9 cellular contexts compared by ENCODE assay signal in genomic region chrX:38891641-38892413, GRCh38.
DNase-seq lines count a peak whose midpoint lies in the region; ATAC-seq and TF ChIP-seq lines count a peak whose summit lies in the region.
"Had no signal": no experiment of that assay in that cellular context is flagged by ENCODE, and none has a peak within 500 bp of the region (broad histone marks: within the 10 kb centered on the region; RNA-seq: fewer than 3 reads in every experiment).

No MANE protein-coding gene starts in this region.

- peaks cover 23% of the 10 kb centered on the region for H3K4me1 ChIP-seq in BLaER1
- H3K4me1 ChIP-seq in vagina = no peaks in the 10 kb centered on the region

- no peak for DNase-seq in activated T-helper 1 cell treated with anti-CD3 and anti-CD28 coated beads, Interleukin-12 subunit alpha, Interleukin-12 subunit beta, Interleukin-2, Interleukin-4 antibody, amounts not matched to agents 30 ng/mL and 10 ng/mL and 1 ng/mL, durations not matched to agents 14 hours and 24 hours and 36 hours (ENCODE audit: low spot score)
- DNase-seq in DMS153 treated with DMSO at 0.1 percent for 48 hours (lab: John Stamatoyannopoulos, UW; ENCODE audit: unreplicated experiment) = no peak
- no peak for DNase-seq in NCI-H2227 (lab: John Stamatoyannopoulos, UW; ENCODE audit: unreplicated experiment)
- no peak for DNase-seq in vagina (ENCODE audit: extremely low spot score in 2 of 2)
- DNase-seq in DMS79 treated with DMSO at 0.1 percent for 48 hours (lab: John Stamatoyannopoulos, UW) = no peak
- DNase-seq: NCI-H524 treated with DMSO at 0.1 percent for 48 hours had no signal

- H3K27ac ChIP-seq in BLaER1 (peak overlapping the region; percentile 66), vagina (no peak overlapping the region)

- H3K4me3 Mint-ChIP-seq in activated T-helper 1 cell treated with anti-CD3 and anti-CD28 coated beads, Interleukin-12 subunit alpha, Interleukin-12 subunit beta, Interleukin-2, Interleukin-4 antibody, amounts not matched to agents 30 ng/mL and 10 ng/mL and 1 ng/mL, durations not matched to agents 14 hours and 24 hours and 36 hours = no peak overlapping the region

- TF ChIP-seq POLR2A in vagina (IDR thresholded peaks at IDR 0.05) = no peak

- intact Hi-C loops in activated T-helper 1 cell treated with anti-CD3 and anti-CD28 coated beads, Interleukin-12 subunit alpha, Interleukin-12 subunit beta, Interleukin-2, Interleukin-4 antibody, amounts not matched to agents 30 ng/mL and 10 ng/mL and 1 ng/mL, durations not matched to agents 14 hours and 24 hours and 36 hours (cut with micrococcal nuclease) = no loop called here
- intact Hi-C loops in vagina (cut with DNase I) = no loop called here

- ATAC-seq in GM19023 (IDR thresholded peaks at IDR 0.05; ENCODE audit: unreplicated experiment) = peak; percentile 95
- ATAC-seq in HG02981 (IDR thresholded peaks at IDR 0.05; ENCODE audit: unreplicated experiment) = peak; percentile 96

- H3K9me3 ChIP-seq in BLaER1 = peaks cover 14% of the 10 kb centered on the region
- no peaks in the 10 kb centered on the region for H3K9me3 ChIP-seq in vagina

- peak overlapping the region; percentile 3; the same call in 1 of the 2 replicates for H3K9ac ChIP-seq in BLaER1

- H4K20me1 ChIP-seq in BLaER1 = no peaks in the 10 kb centered on the region

- H3K36me3 Mint-ChIP-seq in activated T-helper 1 cell treated with anti-CD3 and anti-CD28 coated beads, Interleukin-12 subunit alpha, Interleukin-12 subunit beta, Interleukin-2, Interleukin-4 antibody, amounts not matched to agents 30 ng/mL and 10 ng/mL and 1 ng/mL, durations not matched to agents 14 hours and 24 hours and 36 hours (ENCODE audit: low read depth) = no peaks in the 10 kb centered on the region

- peak overlapping the region; percentile 16 for H3K27ac Mint-ChIP-seq in activated T-helper 1 cell treated with anti-CD3 and anti-CD28 coated beads, Interleukin-12 subunit alpha, Interleukin-12 subunit beta, Interleukin-2, Interleukin-4 antibody, amounts not matched to agents 30 ng/mL and 10 ng/mL and 1 ng/mL, durations not matched to agents 14 hours and 24 hours and 36 hours

- peak overlapping the region; percentile 73 for H3K4me2 ChIP-seq in BLaER1

- H3K27me3 Mint-ChIP-seq in activated T-helper 1 cell treated with anti-CD3 and anti-CD28 coated beads, Interleukin-12 subunit alpha, Interleukin-12 subunit beta, Interleukin-2, Interleukin-4 antibody, amounts not matched to agents 30 ng/mL and 10 ng/mL and 1 ng/mL, durations not matched to agents 14 hours and 24 hours and 36 hours (ENCODE audit: insufficient read depth) = peaks cover 3% of the 10 kb centered on the region

- no peaks in the 10 kb centered on the region for H3K27me3 ChIP-seq in BLaER1
- no peaks in the 10 kb centered on the region for H3K27me3 ChIP-seq in vagina

- no peak overlapping the region for H3K4me3 ChIP-seq in BLaER1
- no peak overlapping the region for H3K4me3 ChIP-seq in vagina

- H3K4me1 Mint-ChIP-seq in activated T-helper 1 cell treated with anti-CD3 and anti-CD28 coated beads, Interleukin-12 subunit alpha, Interleukin-12 subunit beta, Interleukin-2, Interleukin-4 antibody, amounts not matched to agents 30 ng/mL and 10 ng/mL and 1 ng/mL, durations not matched to agents 14 hours and 24 hours and 36 hours (ENCODE audit: low read depth) = peaks cover 10% of the 10 kb centered on the region

- H3K9me3 Mint-ChIP-seq in activated T-helper 1 cell treated with anti-CD3 and anti-CD28 coated beads, Interleukin-12 subunit alpha, Interleukin-12 subunit beta, Interleukin-2, Interleukin-4 antibody, amounts not matched to agents 30 ng/mL and 10 ng/mL and 1 ng/mL, durations not matched to agents 14 hours and 24 hours and 36 hours = no peaks in the 10 kb centered on the region

- H3K36me3 ChIP-seq in BLaER1 (no peaks in the 10 kb centered on the region), vagina (no peaks in the 10 kb centered on the region)

- TF ChIP-seq CTCF in vagina (IDR thresholded peaks at IDR 0.05) = no peak
